In genomic region chr17:78815696-78816095, GRCh38 we compare ENCODE assay signal across 18 cellular contexts. TPM values are rescaled to one million over a fixed set of nuclear protein-coding genes. Genes with fewer than 3 reads are reported as not detected.
DNase-seq lines count a peak whose midpoint lies in the region; ATAC-seq and TF ChIP-seq lines count a peak whose summit lies in the region.
"Had no signal": no experiment of that assay in that cellular context is flagged by ENCODE, and none has a peak within 500 bp of the region (broad histone marks: within the 10 kb centered on the region; RNA-seq: fewer than 3 reads in every experiment).

No MANE protein-coding gene starts in this region.

- CTCF ChIA-PET in HCT116 (lab: Charles Lee) = no interaction called here
- CTCF ChIA-PET in activated CD4-positive, alpha-beta memory T cell treated with anti-CD3 and anti-CD28 coated beads, Interleukin-2, amount 10 ng/mL, durations not matched to agents 7 days and 5 days (lab: Charles Lee) = interaction anchor here (0.7 kb wide), 1 partner anchor 107 kb away, joined by 4 read pairs; no protein-coding TSS in a partner anchor

- H4K91ac ChIP-seq in trophoblast cell (ENCODE audit: low read depth, low read length) = no peak overlapping the region

- TF ChIP-seq CTCF in HCT116 (IDR thresholded peaks at IDR 0.05 in 2 of 3, conservative IDR thresholded peaks at IDR 0.05 in 1 of 3; ENCODE audit: borderline replicate concordance in 1 of 3, insufficient read depth in 1 of 3, low read depth in 2 of 3, low read length in 2 of 3) = no peak

- H4K8ac ChIP-seq in trophoblast cell (ENCODE audit: low read depth, low read length) = no peak overlapping the region

- no peak overlapping the region for H3K14ac ChIP-seq in trophoblast cell (ENCODE audit: low read length)

- no peak for TF ChIP-seq RAD21 in HCT116 (IDR thresholded peaks at IDR 0.05; ENCODE audit: low read depth)

- H2BK5ac ChIP-seq in trophoblast cell (ENCODE audit: low read depth, low read length, poor library complexity) = no peak overlapping the region

- H3K79me2 ChIP-seq in HCT116 (ENCODE audit: insufficient read depth, low read length) = peaks cover 54% of the 10 kb centered on the region
- no peaks in the 10 kb centered on the region for H3K79me2 ChIP-seq in trophoblast cell (ENCODE audit: control insufficient read depth, insufficient read depth, low read length, poor library complexity)

- intact Hi-C loops in HCT116 (cut with micrococcal nuclease) = no loop called here

- H3K4me3 Mint-ChIP-seq in activated T-cell treated with anti-CD3 and anti-CD28 coated beads, Interleukin-2, amount 50 U/mL, for 24 hours = no peak overlapping the region
- H3K4me3 Mint-ChIP-seq in activated CD4-positive, alpha-beta memory T cell treated with anti-CD3 and anti-CD28 coated beads, Interleukin-2, amount 10 ng/mL, durations not matched to agents 7 days and 5 days = no peak overlapping the region
- H3K4me3 Mint-ChIP-seq in activated naive CD8-positive, alpha-beta T cell treated with anti-CD3 and anti-CD28 coated beads, Interleukin-2, amount 50 U/mL, for 24 hours = no peak overlapping the region

- no peak overlapping the region for H4K12ac ChIP-seq in trophoblast cell (ENCODE audit: low read depth, low read length)

- 0 out of 2 replicates have a peak, but pooled peaks have one; percentile 27 for ATAC-seq in HCT116
- ATAC-seq in activated naive CD8-positive, alpha-beta T cell treated with anti-CD3 and anti-CD28 coated beads, Interleukin-2, amount 50 U/mL, for 24 hours = no peak

- H4K20me1 ChIP-seq in HCT116 (ENCODE audit: insufficient read depth) = 0 out of 2 replicates have a peak, but pooled peaks cover 8% of the 10 kb centered on the region

- no peaks in the 10 kb centered on the region for H3K79me1 ChIP-seq in trophoblast cell (ENCODE audit: low read length)

- no peak for DNase-seq in activated T-cell treated with anti-CD3 and anti-CD28 coated beads, Interleukin-2, amount 50 U/mL, for 24 hours
- DNase-seq in activated T-cell treated with anti-CD3 and anti-CD28 coated beads for 4 hours (no peak), HCT116 (ENCODE audit: low read depth, low spot score) (no peak), trophoblast cell (no peak), dedifferentiated amniotic fluid mesenchymal stem cell (ENCODE audit: extremely low spot score) (no peak)
- DNase-seq in activated CD4-positive, alpha-beta memory T cell treated with anti-CD3 and anti-CD28 coated beads, Interleukin-2, amount 10 ng/mL, durations not matched to agents 7 days and 5 days = no peak
- DNase-seq in stimulated activated CD4-positive, alpha-beta T cell treated with anti-CD3 and anti-CD28 coated beads, Interleukin-4, amount 100 ng/mL, for 24 hours = no peak
- DNase-seq in activated naive CD8-positive, alpha-beta T cell treated with anti-CD3 and anti-CD28 coated beads, Interleukin-2, amount 50 U/mL, for 24 hours = no peak
- DNase-seq: DMS79 treated with DMSO at 0.1 percent for 48 hours, GOT3, KG1, NCI-H1417 treated with DMSO at 0.1 percent for 48 hours, NCI-H187 treated with DMSO at 0.1 percent for 48 hours, NCI-H2227 treated with DMSO at 0.1 percent for 48 hours, NCI-H510A treated with DMSO at 0.1 percent for 48 hours, NCI-H774, OCI-M1, Right ventricle myocardium superior had no signal

- H3K9me2 ChIP-seq in HCT116 (ENCODE audit: insufficient read depth) = no peaks in the 10 kb centered on the region

- no TSS peak for BruUV-seq in HCT116 (replicated peaks; lab: Mats Ljungman, UMichigan)

- peak overlapping the region; percentile 29 for H3K27ac Mint-ChIP-seq in activated T-cell treated with anti-CD3 and anti-CD28 coated beads, Interleukin-2, amount 50 U/mL, for 24 hours
- peak overlapping the region; percentile 68 for H3K27ac Mint-ChIP-seq in activated CD4-positive, alpha-beta memory T cell treated with anti-CD3 and anti-CD28 coated beads, Interleukin-2, amount 10 ng/mL, durations not matched to agents 7 days and 5 days
- H3K27ac Mint-ChIP-seq in activated naive CD8-positive, alpha-beta T cell treated with anti-CD3 and anti-CD28 coated beads, Interleukin-2, amount 50 U/mL, for 24 hours = no peak overlapping the region

- no peak overlapping the region for H3K18ac ChIP-seq in trophoblast cell (ENCODE audit: low read length)

- H2AFZ ChIP-seq in HCT116 (ENCODE audit: low read depth, low read length, poor library complexity, severe bottlenecking) (no peak overlapping the region), trophoblast cell (ENCODE audit: insufficient read depth, low read length, poor library complexity) (no peak overlapping the region)

- no peak overlapping the region for H2AK5ac ChIP-seq in trophoblast cell (ENCODE audit: low read length)

- H3K4ac ChIP-seq in trophoblast cell (ENCODE audit: low read depth, low read length) = no peak overlapping the region

- H3K4me1 Mint-ChIP-seq in activated T-cell treated with anti-CD3 and anti-CD28 coated beads, Interleukin-2, amount 50 U/mL, for 24 hours (ENCODE audit: low read depth) = peaks cover 64% of the 10 kb centered on the region
- H3K4me1 Mint-ChIP-seq in activated CD4-positive, alpha-beta memory T cell treated with anti-CD3 and anti-CD28 coated beads, Interleukin-2, amount 10 ng/mL, durations not matched to agents 7 days and 5 days = peaks cover 60% of the 10 kb centered on the region
- peaks cover 41% of the 10 kb centered on the region for H3K4me1 Mint-ChIP-seq in activated naive CD8-positive, alpha-beta T cell treated with anti-CD3 and anti-CD28 coated beads, Interleukin-2, amount 50 U/mL, for 24 hours

- H3K27ac ChIP-seq in HCT116 (ENCODE audit: low read depth, low read length) = no peak overlapping the region
- H3K27ac ChIP-seq in trophoblast cell (ENCODE audit: low read depth, low read length) = no peak overlapping the region

- H3K27me3 ChIP-seq in HCT116 (ENCODE audit: insufficient read depth, low read length) (no peaks in the 10 kb centered on the region), trophoblast cell (ENCODE audit: insufficient read depth, low read length) (no peaks in the 10 kb centered on the region)

- H2BK120ac ChIP-seq in trophoblast cell (ENCODE audit: insufficient read depth, low read length, poor library complexity) = no peak overlapping the region

- H3K4me3 ChIP-seq in HCT116 (replicated peaks in 1 of 2; ENCODE audit: low read depth in 1 of 2, low read length in 2 of 2) = no peak overlapping the region
- H3K4me3 ChIP-seq in trophoblast cell (ENCODE audit: low read depth, low read length) = no peak overlapping the region

- H3K36me3 Mint-ChIP-seq in activated T-cell treated with anti-CD3 and anti-CD28 coated beads, Interleukin-2, amount 50 U/mL, for 24 hours (ENCODE audit: low read depth) = peaks cover 99% of the 10 kb centered on the region
- H3K36me3 Mint-ChIP-seq in activated CD4-positive, alpha-beta memory T cell treated with anti-CD3 and anti-CD28 coated beads, Interleukin-2, amount 10 ng/mL, durations not matched to agents 7 days and 5 days (ENCODE audit: low read depth) = peaks cover 72% of the 10 kb centered on the region
- peaks cover 74% of the 10 kb centered on the region for H3K36me3 Mint-ChIP-seq in activated naive CD8-positive, alpha-beta T cell treated with anti-CD3 and anti-CD28 coated beads, Interleukin-2, amount 50 U/mL, for 24 hours (ENCODE audit: low read depth)

- H3K4me2 ChIP-seq in HCT116 (ENCODE audit: low read length) (no peak overlapping the region), trophoblast cell (ENCODE audit: low read length) (no peak overlapping the region)

- POLR2A ChIA-PET in HCT116 (lab: Charles Lee) = no interaction called here
- POLR2A ChIA-PET in activated CD4-positive, alpha-beta memory T cell treated with anti-CD3 and anti-CD28 coated beads, Interleukin-2, amount 10 ng/mL, durations not matched to agents 7 days and 5 days (lab: Charles Lee) = no interaction called here

- H3K9ac ChIP-seq in HCT116 (ENCODE audit: low read length) = no peak overlapping the region
- H3K9ac ChIP-seq in trophoblast cell (ENCODE audit: low read length) = no peak overlapping the region

- TF ChIP-seq POLR2A in HCT116 (IDR thresholded peaks at IDR 0.05; ENCODE audit: borderline replicate concordance, extremely low read depth, insufficient read depth, insufficient read length) = no peak

- H3K9me3 Mint-ChIP-seq in activated T-cell treated with anti-CD3 and anti-CD28 coated beads, Interleukin-2, amount 50 U/mL, for 24 hours = no peaks in the 10 kb centered on the region
- no peaks in the 10 kb centered on the region for H3K9me3 Mint-ChIP-seq in activated CD4-positive, alpha-beta memory T cell treated with anti-CD3 and anti-CD28 coated beads, Interleukin-2, amount 10 ng/mL, durations not matched to agents 7 days and 5 days
- H3K9me3 Mint-ChIP-seq in activated naive CD8-positive, alpha-beta T cell treated with anti-CD3 and anti-CD28 coated beads, Interleukin-2, amount 50 U/mL, for 24 hours = no peaks in the 10 kb centered on the region

- peak overlapping the region; percentile 97 for H3K23ac ChIP-seq in trophoblast cell (ENCODE audit: low read length)

- H3K4me1 ChIP-seq in HCT116 (ENCODE audit: control insufficient read depth in 1 of 2, insufficient read depth in 2 of 2, low read length in 2 of 2) (no peaks in the 10 kb centered on the region), trophoblast cell (ENCODE audit: control insufficient read depth in 1 of 2, insufficient read depth in 2 of 2, low read length in 2 of 2) (no peaks in the 10 kb centered on the region)

- no CpG with 5 or more reads among the region's 7 CpGs for WGBS in trophoblast cell (ENCODE audit: extremely low coverage, insufficient coverage, insufficient read length)

- no peaks in the 10 kb centered on the region for H3K9me3 ChIP-seq in HCT116 (ENCODE audit: control insufficient read depth in 1 of 2, insufficient read depth in 1 of 2, low read depth in 1 of 2, low read length in 2 of 2)
- H3K9me3 ChIP-seq in trophoblast cell (ENCODE audit: insufficient read depth, low read depth, low read length) = no peaks in the 10 kb centered on the region

- RAD21 ChIA-PET in HCT116 (lab: Charles Lee; ENCODE audit: low non-redundant PET in 1 of 2, low total read pairs in 2 of 2, uncharacterized antibody in 2 of 2, unreplicated experiment in 2 of 2) = no interaction called here

- H3K36me3 ChIP-seq in HCT116 (ENCODE audit: control insufficient read depth in 1 of 2, insufficient read depth in 2 of 2, low read length in 2 of 2) (peaks cover 86 to 96% of the 10 kb centered on the region in 2 experiments), trophoblast cell (ENCODE audit: control insufficient read depth in 1 of 2, insufficient read depth in 2 of 2, low read length in 2 of 2) (peaks cover 58 to 75% of the 10 kb centered on the region in 2 experiments)

- H3K27me3 Mint-ChIP-seq in activated T-cell treated with anti-CD3 and anti-CD28 coated beads, Interleukin-2, amount 50 U/mL, for 24 hours = no peaks in the 10 kb centered on the region
- no peaks in the 10 kb centered on the region for H3K27me3 Mint-ChIP-seq in activated CD4-positive, alpha-beta memory T cell treated with anti-CD3 and anti-CD28 coated beads, Interleukin-2, amount 10 ng/mL, durations not matched to agents 7 days and 5 days
- H3K27me3 Mint-ChIP-seq in activated naive CD8-positive, alpha-beta T cell treated with anti-CD3 and anti-CD28 coated beads, Interleukin-2, amount 50 U/mL, for 24 hours = no peaks in the 10 kb centered on the region

- no peak overlapping the region for H2BK12ac ChIP-seq in trophoblast cell (ENCODE audit: low read length)

RNA-seq across cellular contexts. Expression of gene USP36, which starts 24.9 kb away (rescaled TPM):
- 104 TPM for total RNA-seq in HCT116 (2021; ENCODE audit: unreplicated experiment)
- polyA plus RNA-seq in HCT116 (2012) = 61.4 and 63.6 TPM in 2 replicates
- total RNA-seq in activated CD4-positive, alpha-beta memory T cell treated with anti-CD3 and anti-CD28 coated beads, Interleukin-2, amount 10 ng/mL, durations not matched to agents 7 days and 5 days = 10 to 100 TPM; 95.4 to 96.8 TPM
- 21.5 and 22.0 TPM in 2 replicates for polyA plus RNA-seq in trophoblast cell (2013)

RNA-seq across cellular contexts. Expression of gene CYTH1, which starts 33.6 kb away (rescaled TPM):
- 34.3 TPM for total RNA-seq in HCT116 (2021; ENCODE audit: unreplicated experiment)
- 20.0 and 24.7 TPM in 2 replicates for polyA plus RNA-seq in HCT116 (2012)
- total RNA-seq in activated CD4-positive, alpha-beta memory T cell treated with anti-CD3 and anti-CD28 coated beads, Interleukin-2, amount 10 ng/mL, durations not matched to agents 7 days and 5 days = 100 to 1,000 TPM; 288 to 309 TPM
- polyA plus RNA-seq in trophoblast cell (2013) = 16.7 and 17.1 TPM in 2 replicates
